Comparison of ENCODE assay signal across 1 cellular context in the genomic region with DNA sequence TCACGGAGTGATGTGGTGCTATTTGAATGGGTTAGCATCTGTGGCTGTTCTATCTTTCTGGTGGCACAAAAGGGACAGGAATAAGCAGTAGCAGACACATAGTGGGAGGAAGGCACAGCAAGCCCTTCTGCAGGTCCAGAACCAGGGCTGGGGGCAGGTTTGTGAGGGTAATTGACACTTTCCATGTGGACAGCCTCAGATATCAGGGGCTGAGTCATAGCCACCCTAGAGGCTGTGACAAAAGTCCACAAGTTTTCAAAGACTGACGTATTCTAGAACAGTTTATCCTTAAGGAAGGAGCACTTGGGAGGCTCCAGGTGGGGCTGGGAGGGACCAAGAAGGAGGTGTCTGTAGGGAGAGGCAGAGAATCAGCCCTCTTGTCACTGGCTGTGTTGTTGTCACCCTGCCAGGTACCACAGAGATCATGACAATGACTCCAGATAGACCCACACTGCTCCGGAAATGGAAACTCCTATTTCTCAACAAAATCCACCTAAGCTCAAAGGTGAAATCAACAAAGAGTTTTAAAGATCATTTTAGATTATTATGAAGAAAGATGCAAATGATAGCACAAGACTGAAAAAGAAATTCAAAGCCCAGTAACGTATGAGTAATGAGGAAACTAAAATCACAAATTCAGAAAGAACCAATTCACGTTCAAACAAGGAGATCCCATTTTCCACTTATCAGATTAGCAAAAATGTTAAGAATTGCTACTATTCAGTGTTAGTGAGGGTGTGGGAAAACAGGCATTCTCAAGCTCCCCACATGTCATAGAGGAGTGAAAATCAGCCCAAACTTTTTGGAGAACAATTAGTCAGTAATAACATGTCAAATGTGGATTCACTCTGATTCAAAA.
A peak's percentile ranks its signal among the peaks of the same experiment; 100 is the strongest.
TF ChIP-seq lines count a peak whose summit lies in the region.

No MANE protein-coding gene starts in this region.

TF ChIP-seq in K562, 482 proteins besides CTCF, POLR2A, EP300 and RAD21 (continued from another document):
- TF ChIP-seq, protein P1, sequence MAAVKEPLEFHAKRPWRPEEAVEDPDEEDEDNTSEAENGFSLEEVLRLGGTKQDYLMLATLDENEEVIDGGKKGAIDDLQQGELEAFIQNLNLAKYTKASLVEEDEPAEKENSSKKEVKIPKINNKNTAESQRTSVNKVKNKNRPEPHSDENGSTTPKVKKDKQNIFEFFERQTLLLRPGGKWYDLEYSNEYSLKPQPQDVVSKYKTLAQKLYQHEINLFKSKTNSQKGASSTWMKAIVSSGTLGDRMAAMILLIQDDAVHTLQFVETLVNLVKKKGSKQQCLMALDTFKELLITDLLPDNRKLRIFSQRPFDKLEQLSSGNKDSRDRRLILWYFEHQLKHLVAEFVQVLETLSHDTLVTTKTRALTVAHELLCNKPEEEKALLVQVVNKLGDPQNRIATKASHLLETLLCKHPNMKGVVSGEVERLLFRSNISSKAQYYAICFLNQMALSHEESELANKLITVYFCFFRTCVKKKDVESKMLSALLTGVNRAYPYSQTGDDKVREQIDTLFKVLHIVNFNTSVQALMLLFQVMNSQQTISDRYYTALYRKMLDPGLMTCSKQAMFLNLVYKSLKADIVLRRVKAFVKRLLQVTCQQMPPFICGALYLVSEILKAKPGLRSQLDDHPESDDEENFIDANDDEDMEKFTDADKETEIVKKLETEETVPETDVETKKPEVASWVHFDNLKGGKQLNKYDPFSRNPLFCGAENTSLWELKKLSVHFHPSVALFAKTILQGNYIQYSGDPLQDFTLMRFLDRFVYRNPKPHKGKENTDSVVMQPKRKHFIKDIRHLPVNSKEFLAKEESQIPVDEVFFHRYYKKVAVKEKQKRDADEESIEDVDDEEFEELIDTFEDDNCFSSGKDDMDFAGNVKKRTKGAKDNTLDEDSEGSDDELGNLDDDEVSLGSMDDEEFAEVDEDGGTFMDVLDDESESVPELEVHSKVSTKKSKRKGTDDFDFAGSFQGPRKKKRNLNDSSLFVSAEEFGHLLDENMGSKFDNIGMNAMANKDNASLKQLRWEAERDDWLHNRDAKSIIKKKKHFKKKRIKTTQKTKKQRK (IDR thresholded peaks at IDR 0.05; ENCODE audit: borderline replicate concordance, low read depth, low read length), result no peak
- TF ChIP-seq JUN (IDR thresholded peaks at IDR 0.05; ENCODE audit: borderline replicate concordance, low read depth, low read length) (peak; percentile 71; the same call in 1 of the 2 replicates), JUN (CRISPR knock-in tag; IDR thresholded peaks at IDR 0.05; ENCODE audit: borderline replicate concordance) (no peak), ZNF274 (IDR thresholded peaks at IDR 0.05; ENCODE audit: borderline replicate concordance, low read depth, low read length) (no peak), ZNF57 (CRISPR knock-in tag; IDR thresholded peaks at IDR 0.05) (no peak), BCL6 (CRISPR knock-in tag; IDR thresholded peaks at IDR 0.05) (no peak), NRF1 (conservative IDR thresholded peaks at IDR 0.05 in 1 of 2, IDR thresholded peaks at IDR 0.05 in 1 of 2) (no peak), TCF3 (CRISPR knock-in tag; IDR thresholded peaks at IDR 0.05) (peak; percentile 53), NFE2 (IDR thresholded peaks at IDR 0.05; ENCODE audit: low read depth) (peak; percentile 61), RBM39 (optimal IDR thresholded peaks at IDR 0.05; ENCODE audit: low read depth, low read length) (no peak), SMAD4 (CRISPR knock-in tag; conservative IDR thresholded peaks at IDR 0.05) (no peak), ETV6 (IDR thresholded peaks at IDR 0.05; ENCODE audit: borderline replicate concordance in 1 of 2, low read depth in 2 of 2, low read length in 1 of 2) (no peak), ETV6 (CRISPR knock-in tag; IDR thresholded peaks at IDR 0.05; ENCODE audit: borderline replicate concordance) (no peak), ETV1 (tag; conservative IDR thresholded peaks at IDR 0.05; ENCODE audit: low read depth) (peak; percentile 55), NELFE (IDR thresholded peaks at IDR 0.05; ENCODE audit: insufficient read depth, insufficient read length) (no peak), HDAC8 (tag; IDR thresholded peaks at IDR 0.05) (no peak), ZNF76 (CRISPR knock-in tag; IDR thresholded peaks at IDR 0.05; ENCODE audit: borderline replicate concordance) (no peak), CHD1 (IDR thresholded peaks at IDR 0.05; ENCODE audit: low read length) (no peak), FOXK2 (conservative IDR thresholded peaks at IDR 0.05 in 1 of 2, IDR thresholded peaks at IDR 0.05 in 1 of 2; ENCODE audit: low read depth in 2 of 2) (0 out of 4 replicates have a peak, but pooled peaks of 1 of the 2 experiments have one; percentile 25), MYNN (IDR thresholded peaks at IDR 0.05) (no peak), MYNN (CRISPR knock-in tag; IDR thresholded peaks at IDR 0.05) (no peak), TAF15 (IDR thresholded peaks at IDR 0.05; ENCODE audit: low read depth, low read length) (no peak), ZC3H8 (IDR thresholded peaks at IDR 0.05) (no peak), CREBBP (IDR thresholded peaks at IDR 0.05; ENCODE audit: low read depth, low read length) (no peak), NFRKB (IDR thresholded peaks at IDR 0.05; ENCODE audit: low read depth) (no peak), MCM7 (IDR thresholded peaks at IDR 0.05) (no peak), ZNF316 (IDR thresholded peaks at IDR 0.05) (no peak), ZNF224 (CRISPR knock-in tag; IDR thresholded peaks at IDR 0.05) (no peak), ZEB2 (IDR thresholded peaks at IDR 0.05) (0 out of 2 replicates have a peak, but pooled peaks have one; percentile 64), POLR2AphosphoS5 (IDR thresholded peaks at IDR 0.05; ENCODE audit: control insufficient read depth, insufficient read depth, low read depth, low read length) (0 out of 2 replicates have a peak, but pooled peaks have one; percentile 32)
- TF ChIP-seq, protein P2, sequence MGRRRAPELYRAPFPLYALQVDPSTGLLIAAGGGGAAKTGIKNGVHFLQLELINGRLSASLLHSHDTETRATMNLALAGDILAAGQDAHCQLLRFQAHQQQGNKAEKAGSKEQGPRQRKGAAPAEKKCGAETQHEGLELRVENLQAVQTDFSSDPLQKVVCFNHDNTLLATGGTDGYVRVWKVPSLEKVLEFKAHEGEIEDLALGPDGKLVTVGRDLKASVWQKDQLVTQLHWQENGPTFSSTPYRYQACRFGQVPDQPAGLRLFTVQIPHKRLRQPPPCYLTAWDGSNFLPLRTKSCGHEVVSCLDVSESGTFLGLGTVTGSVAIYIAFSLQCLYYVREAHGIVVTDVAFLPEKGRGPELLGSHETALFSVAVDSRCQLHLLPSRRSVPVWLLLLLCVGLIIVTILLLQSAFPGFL (CRISPR knock-in tag; IDR thresholded peaks at IDR 0.05), result no peak
- TF ChIP-seq, protein P3, sequence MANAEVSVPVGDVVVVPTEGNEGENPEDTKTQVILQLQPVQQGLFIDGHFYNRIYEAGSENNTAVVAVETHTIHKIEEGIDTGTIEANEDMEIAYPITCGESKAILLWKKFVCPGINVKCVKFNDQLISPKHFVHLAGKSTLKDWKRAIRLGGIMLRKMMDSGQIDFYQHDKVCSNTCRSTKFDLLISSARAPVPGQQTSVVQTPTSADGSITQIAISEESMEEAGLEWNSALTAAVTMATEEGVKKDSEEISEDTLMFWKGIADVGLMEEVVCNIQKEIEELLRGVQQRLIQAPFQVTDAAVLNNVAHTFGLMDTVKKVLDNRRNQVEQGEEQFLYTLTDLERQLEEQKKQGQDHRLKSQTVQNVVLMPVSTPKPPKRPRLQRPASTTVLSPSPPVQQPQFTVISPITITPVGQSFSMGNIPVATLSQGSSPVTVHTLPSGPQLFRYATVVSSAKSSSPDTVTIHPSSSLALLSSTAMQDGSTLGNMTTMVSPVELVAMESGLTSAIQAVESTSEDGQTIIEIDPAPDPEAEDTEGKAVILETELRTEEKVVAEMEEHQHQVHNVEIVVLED (CRISPR knock-in tag; IDR thresholded peaks at IDR 0.05), result no peak
- TF ChIP-seq, protein P4, sequence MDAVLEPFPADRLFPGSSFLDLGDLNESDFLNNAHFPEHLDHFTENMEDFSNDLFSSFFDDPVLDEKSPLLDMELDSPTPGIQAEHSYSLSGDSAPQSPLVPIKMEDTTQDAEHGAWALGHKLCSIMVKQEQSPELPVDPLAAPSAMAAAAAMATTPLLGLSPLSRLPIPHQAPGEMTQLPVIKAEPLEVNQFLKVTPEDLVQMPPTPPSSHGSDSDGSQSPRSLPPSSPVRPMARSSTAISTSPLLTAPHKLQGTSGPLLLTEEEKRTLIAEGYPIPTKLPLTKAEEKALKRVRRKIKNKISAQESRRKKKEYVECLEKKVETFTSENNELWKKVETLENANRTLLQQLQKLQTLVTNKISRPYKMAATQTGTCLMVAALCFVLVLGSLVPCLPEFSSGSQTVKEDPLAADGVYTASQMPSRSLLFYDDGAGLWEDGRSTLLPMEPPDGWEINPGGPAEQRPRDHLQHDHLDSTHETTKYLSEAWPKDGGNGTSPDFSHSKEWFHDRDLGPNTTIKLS (IDR thresholded peaks at IDR 0.05; ENCODE audit: borderline replicate concordance, low read depth), result no peak
- TF ChIP-seq, protein P5, sequence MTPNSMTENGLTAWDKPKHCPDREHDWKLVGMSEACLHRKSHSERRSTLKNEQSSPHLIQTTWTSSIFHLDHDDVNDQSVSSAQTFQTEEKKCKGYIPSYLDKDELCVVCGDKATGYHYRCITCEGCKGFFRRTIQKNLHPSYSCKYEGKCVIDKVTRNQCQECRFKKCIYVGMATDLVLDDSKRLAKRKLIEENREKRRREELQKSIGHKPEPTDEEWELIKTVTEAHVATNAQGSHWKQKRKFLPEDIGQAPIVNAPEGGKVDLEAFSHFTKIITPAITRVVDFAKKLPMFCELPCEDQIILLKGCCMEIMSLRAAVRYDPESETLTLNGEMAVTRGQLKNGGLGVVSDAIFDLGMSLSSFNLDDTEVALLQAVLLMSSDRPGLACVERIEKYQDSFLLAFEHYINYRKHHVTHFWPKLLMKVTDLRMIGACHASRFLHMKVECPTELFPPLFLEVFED (CRISPR knock-in tag; conservative IDR thresholded peaks at IDR 0.05), result no peak
TF ChIP-seq in K562: peak in this region for 37.
